Comparison of ENCODE assay signal across 8 cellular contexts in genomic region chr6:24493945-24494725, GRCh38. TPM values are rescaled to one million over a fixed set of nuclear protein-coding genes. Genes with fewer than 3 reads are reported as not detected.
A peak's percentile ranks its signal among the peaks of the same experiment; 100 is the strongest.
DNase-seq lines count a peak whose midpoint lies in the region; ATAC-seq and TF ChIP-seq lines count a peak whose summit lies in the region.

No MANE protein-coding gene starts in this region.

- peak overlapping the region; percentile 84 for H3K4me3 ChIP-seq in thymus (ENCODE audit: low read length)

- DNase-seq in CD14-positive monocyte (ENCODE audit: low spot score) (no peak), activated B cell treated with CpG ODN at 0.5 μM for 24 hours (no peak), iPS-NIHi11 (ENCODE audit: low spot score) (peak; percentile 21), NCI-H2081 treated with DMSO at 0.1 percent for 48 hours (lab: John Stamatoyannopoulos, UW) (no peak), posterior vena cava (ENCODE audit: low spot score) (no peak)
- DNase-seq in stimulated activated CD4-positive, alpha-beta T cell treated with anti-CD3 and anti-CD28 coated beads, Interleukin-4, amount 100 ng/mL, for 1 hour, result no peak

- H3K27me3 ChIP-seq in thymus (ENCODE audit: control insufficient read depth, insufficient read depth), result no peaks in the 10 kb centered on the region

- H3K4me3 Mint-ChIP-seq in CD14-positive monocyte (peak overlapping the region; percentile 79 to 86), activated B cell treated with CpG ODN at 0.5 μM for 24 hours (peak overlapping the region; percentile 86)

- H3K27ac Mint-ChIP-seq in CD14-positive monocyte (no peak overlapping the region), activated B cell treated with CpG ODN at 0.5 μM for 24 hours (peak overlapping the region; percentile 83)

- POLR2A ChIA-PET in activated B cell treated with CpG ODN at 0.5 μM for 24 hours (lab: Charles Lee), result interaction anchor here (1.5 to 5.3 kb wide), 10 partner anchors 23 to 227 kb away, joined by 3 to 67 read pairs (median 6); partner anchors contain the start of genes ACOT13, C6orf62, KIAA0319 and TDP2

- peaks cover 24% of the 10 kb centered on the region for H3K4me1 ChIP-seq in thymus (ENCODE audit: control insufficient read depth, insufficient read depth, low read length)

- no peaks in the 10 kb centered on the region for H3K9me3 ChIP-seq in thymus (ENCODE audit: control insufficient read depth)

- intact Hi-C loops in CD14-positive monocyte (cut with micrococcal nuclease) (no loop called here), activated B cell treated with CpG ODN at 0.5 μM for 24 hours (cut with micrococcal nuclease) (loop anchor here (2.0 to 10.0 kb wide), 3 partner anchors 62 to 281 kb away; partner anchors contain the start of genes GMNN and KIAA0319), posterior vena cava (cut with DNase I) (no loop called here)

- CTCF ChIA-PET in activated B cell treated with CpG ODN at 0.5 μM for 24 hours (lab: Charles Lee), result interaction anchor here (0.7 to 6.5 kb wide), 12 partner anchors 13 to 202 kb away, joined by 3 to 60 read pairs (median 5); partner anchors contain the start of genes ACOT13 and TDP2

- H3K27me3 Mint-ChIP-seq in CD14-positive monocyte (ENCODE audit: low read depth in 3 of 3), result peaks cover 14 to 33% (median 32%) of the 10 kb centered on the region in 3 donors
- H3K27me3 Mint-ChIP-seq in activated B cell treated with CpG ODN at 0.5 μM for 24 hours, result no peaks in the 10 kb centered on the region

- 28% methylated on average over 24 of the region's 24 CpGs for WGBS in thymus

- H3K27ac ChIP-seq in thymus (ENCODE audit: low read depth), result peak overlapping the region; percentile 76

- peaks cover 2 to 9% (median 7%) of the 10 kb centered on the region in 7 donors for H3K9me3 Mint-ChIP-seq in CD14-positive monocyte
- peaks cover 3% of the 10 kb centered on the region for H3K9me3 Mint-ChIP-seq in activated B cell treated with CpG ODN at 0.5 μM for 24 hours

- H3K4me1 Mint-ChIP-seq in CD14-positive monocyte, result peaks cover 18% of the 10 kb centered on the region
- H3K4me1 Mint-ChIP-seq in activated B cell treated with CpG ODN at 0.5 μM for 24 hours, result peaks cover 33% of the 10 kb centered on the region

- peak; percentile 6 for ATAC-seq in GM21786 (IDR thresholded peaks at IDR 0.05; ENCODE audit: unreplicated experiment)
- no peak for ATAC-seq in activated B cell treated with CpG ODN at 0.5 μM for 24 hours (ENCODE audit: low read depth)

- no peak for TF ChIP-seq CTCF in CD14-positive monocyte (IDR thresholded peaks at IDR 0.05)
- TF ChIP-seq CTCF in activated B cell treated with CpG ODN at 0.5 μM for 24 hours (IDR thresholded peaks at IDR 0.05), result no peak

- H3K36me3 Mint-ChIP-seq in CD14-positive monocyte (no peaks in the 10 kb centered on the region), activated B cell treated with CpG ODN at 0.5 μM for 24 hours (ENCODE audit: low read depth) (peaks cover 20% of the 10 kb centered on the region)

- peaks cover 14% of the 10 kb centered on the region for H3K36me3 ChIP-seq in thymus (ENCODE audit: control insufficient read depth, insufficient read depth)

RNA-seq across cellular contexts. Expression of gene ALDH5A1, which starts 0.6 kb away (rescaled TPM):
- under 1 TPM; 0.17 to 0.33 TPM for polyA plus RNA-seq in CD14-positive monocyte
- 15.9 and 17.5 TPM in 2 replicates for total RNA-seq in activated B cell treated with CpG ODN at 0.5 μM for 24 hours
- 13.4 TPM for polyA plus RNA-seq in thymus
- total RNA-seq in posterior vena cava, result 1 to 10 TPM; 4.0 to 4.8 TPM

RNA-seq across cellular contexts. Expression of gene GPLD1, which starts 4.8 kb away (rescaled TPM):
- polyA plus RNA-seq in CD14-positive monocyte (not detected), thymus (1.3 TPM)
- total RNA-seq in activated B cell treated with CpG ODN at 0.5 μM for 24 hours (7.3 and 8.4 TPM in 2 replicates), posterior vena cava (1 to 10 TPM; 2.5 to 4.1 TPM)
